ENCODE assay signal across 11 cellular contexts in genomic region chr6:164151762-164152161, GRCh38.
DNase-seq lines count a peak whose midpoint lies in the region; ATAC-seq and TF ChIP-seq lines count a peak whose summit lies in the region.
"Had no signal": no experiment of that assay in that cellular context is flagged by ENCODE, and none has a peak within 500 bp of the region (broad histone marks: within the 10 kb centered on the region; RNA-seq: fewer than 3 reads in every experiment).

No MANE protein-coding gene starts in this region.

- H3K9me3 ChIP-seq in heart left ventricle (peaks cover 0 to 2% (median 0%) of the 10 kb centered on the region in 12 donors), endodermal cell (ENCODE audit: control insufficient read depth, low read length) (no peaks in the 10 kb centered on the region), skeletal muscle tissue (ENCODE audit: control insufficient read depth in 3 of 3, low read length in 3 of 3) (no peaks in the 10 kb centered on the region)

- DNase-seq in heart left ventricle, result no peak
- no peak for DNase-seq in cardiac septum (ENCODE audit: low spot score)
- DNase-seq in NCI-H69 (lab: John Stamatoyannopoulos, UW), result peak; percentile 42
- no peak for DNase-seq in endodermal cell
- no peak for DNase-seq in activated CD8-positive, alpha-beta memory T cell treated with anti-CD3 and anti-CD28 coated beads, Interleukin-2, amount 50 U/mL, for 48 hours
- no peak for DNase-seq in T-helper 1 cell
- DNase-seq: DMS 273 treated with DMSO at 0.1 percent for 48 hours, NCI-H187 treated with DMSO at 0.1 percent for 48 hours had no signal

- H3K27me3 ChIP-seq in heart left ventricle, result no peaks in the 10 kb centered on the region
- H3K27me3 ChIP-seq in endodermal cell (ENCODE audit: control insufficient read depth, insufficient read depth, low read length, poor library complexity, severe bottlenecking), result no peaks in the 10 kb centered on the region
- no peaks in the 10 kb centered on the region for H3K27me3 ChIP-seq in skeletal muscle tissue (ENCODE audit: control insufficient read depth in 3 of 3, insufficient read depth in 3 of 3, low read length in 3 of 3)

- H3K4me3 Mint-ChIP-seq in endodermal cell, result no peak overlapping the region

- no peak overlapping the region for H3K9ac ChIP-seq in endodermal cell (ENCODE audit: extremely low read depth, low read length, poor library complexity, severe bottlenecking)
- H3K9ac ChIP-seq in skeletal muscle tissue (ENCODE audit: low read depth in 1 of 3, low read length in 3 of 3), result no peak overlapping the region

- no peak for TF ChIP-seq POLR2A in heart left ventricle (IDR thresholded peaks at IDR 0.05)

- ATAC-seq in heart left ventricle, result no peak
- no peak for ATAC-seq in HG03439 (IDR thresholded peaks at IDR 0.05; ENCODE audit: unreplicated experiment)

- H3K27ac Mint-ChIP-seq in endodermal cell, result no peak overlapping the region

- intact Hi-C loops in heart left ventricle (cut with DNase I), result no loop called here
- intact Hi-C loops in cardiac septum (cut with DNase I), result loop anchor here (5.0 kb wide), 2 partner anchors 44 to 404 kb away; no protein-coding TSS in a partner anchor

- TF ChIP-seq CTCF in heart left ventricle (IDR thresholded peaks at IDR 0.05), result no peak
- no peak for TF ChIP-seq CTCF in endodermal cell (conservative IDR thresholded peaks at IDR 0.05)

- WGBS in heart left ventricle, 4 donors, result 68 to 81% (median 74%) methylated on average over 10 of the region's 10 CpGs
- WGBS in endodermal cell (ENCODE audit: insufficient coverage in 1 of 2, insufficient read length in 1 of 2), 2 experiments, result 94 to 98% methylated on average over 8 to 10 of the region's 10 CpGs

- H3K27ac ChIP-seq in heart left ventricle (peak overlapping the region in 11 of 12 donors; percentile 0 to 78 (median 57)), endodermal cell (ENCODE audit: low read depth, low read length) (peak overlapping the region; percentile 66), skeletal muscle tissue (ENCODE audit: low read depth, low read length) (peak overlapping the region; percentile 7)
- H3K27ac ChIP-seq: SK-N-MC had no signal

- peaks cover 18% of the 10 kb centered on the region for H3K4me1 Mint-ChIP-seq in endodermal cell

- no peaks in the 10 kb centered on the region for H3K36me3 Mint-ChIP-seq in endodermal cell (ENCODE audit: low read depth)

- H3K4me3 ChIP-seq in heart left ventricle, result peak overlapping the region in 1 of 12 donors; percentile 6
- no peak overlapping the region for H3K4me3 ChIP-seq in endodermal cell (ENCODE audit: low read length)
- H3K4me3 ChIP-seq in skeletal muscle tissue (ENCODE audit: low read length in 3 of 3), result peak overlapping the region in 1 of 3 donors; percentile 4
- H3K4me3 ChIP-seq: SK-N-MC had no signal

- peaks cover 0 to 22% (median 8%) of the 10 kb centered on the region in 12 donors for H3K4me1 ChIP-seq in heart left ventricle
- peaks cover 4% of the 10 kb centered on the region for H3K4me1 ChIP-seq in endodermal cell (ENCODE audit: control insufficient read depth, insufficient read depth, low read length)
- H3K4me1 ChIP-seq in skeletal muscle tissue (ENCODE audit: control insufficient read depth in 3 of 3, insufficient read depth in 3 of 3, low read length in 3 of 3), result peaks cover 2 to 18% (median 14%) of the 10 kb centered on the region in 3 donors

- H3K36me3 ChIP-seq in heart left ventricle (no peaks in the 10 kb centered on the region), endodermal cell (ENCODE audit: control insufficient read depth, insufficient read depth, low read length) (no peaks in the 10 kb centered on the region), skeletal muscle tissue (ENCODE audit: control insufficient read depth in 3 of 3, insufficient read depth in 3 of 3, low read length in 3 of 3) (no peaks in the 10 kb centered on the region)

- no peaks in the 10 kb centered on the region for H3K9me3 Mint-ChIP-seq in endodermal cell

- H3K27me3 Mint-ChIP-seq in endodermal cell (ENCODE audit: insufficient read depth), result no peaks in the 10 kb centered on the region

Comparison
In these comparisons a context has a peak if more than half of its experiments do, and no peak if none do; other contexts are left out.
1. H3K27ac ChIP-seq: peak in every context shown above with its lines; median percentile 66 in endodermal cell; 57 in heart left ventricle; 7 in skeletal muscle tissue.